ENCODE assay signal across 9 cellular contexts in the genomic region with DNA sequence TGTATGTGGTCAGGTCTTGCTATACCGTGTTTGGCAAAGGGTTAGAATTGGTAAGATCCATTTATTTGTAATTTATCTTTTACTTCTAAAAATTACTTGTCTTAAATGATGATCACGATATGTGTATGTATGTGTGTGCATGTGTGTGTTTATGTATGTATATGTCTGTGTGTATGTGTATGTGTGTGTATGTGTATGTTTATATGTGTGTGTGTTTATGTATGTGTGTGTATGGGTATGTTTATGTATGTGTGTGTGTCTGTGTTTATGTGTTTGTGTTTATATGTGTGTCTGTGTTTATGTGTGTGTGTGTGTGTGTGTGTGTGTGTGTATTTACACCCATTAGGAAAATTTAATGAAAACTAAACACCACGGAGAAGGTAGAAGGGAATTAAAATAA.
"Had no signal": no experiment of that assay in that cellular context is flagged by ENCODE, and none has a peak within 500 bp of the region (broad histone marks: within the 10 kb centered on the region; RNA-seq: fewer than 3 reads in every experiment).

No MANE protein-coding gene starts in this region.

- H3K4me3 ChIP-seq: GM23248, HAP-1, K562 had no signal

- H3K9me3 ChIP-seq: HAP-1 had no signal

- H3K36me3 ChIP-seq: HAP-1 had no signal

- ATAC-seq: HCT116, HepG2, K562 had no signal

- H3K27ac ChIP-seq: GM23248 had no signal

- DNase-seq: GM23248, GOT3, H7, Kasumi-1, KG1 had no signal

- H3K9ac ChIP-seq: GM23248 had no signal

- H2AFZ ChIP-seq: GM23248 had no signal

- H3K4me1 ChIP-seq: HAP-1 had no signal
